ENCODE assay signal across 24 cellular contexts in the genomic region with DNA sequence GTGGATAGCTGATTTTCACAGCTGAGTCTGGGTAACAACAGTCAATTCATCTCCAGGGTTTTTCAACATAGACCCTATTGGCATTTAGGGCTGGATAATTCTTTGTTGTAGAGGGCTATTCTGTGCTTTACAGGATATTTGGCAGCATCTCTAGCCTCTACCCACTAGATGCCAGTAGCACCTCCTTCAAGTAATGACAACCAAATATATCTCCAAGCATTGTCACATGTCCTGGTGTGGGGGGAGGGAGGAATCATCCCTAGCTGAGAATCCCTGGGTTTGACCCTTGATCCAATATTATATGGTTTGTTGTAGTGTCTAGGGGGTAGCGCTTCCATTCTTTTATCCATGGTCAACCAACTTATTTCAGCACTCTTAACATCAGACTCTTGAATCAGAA.
DNase-seq lines count a peak whose midpoint lies in the region; ATAC-seq and TF ChIP-seq lines count a peak whose summit lies in the region.
"Had no signal": no experiment of that assay in that cellular context is flagged by ENCODE, and none has a peak within 500 bp of the region (broad histone marks: within the 10 kb centered on the region; RNA-seq: fewer than 3 reads in every experiment).

No MANE protein-coding gene starts in this region.

- H3K27ac Mint-ChIP-seq in activated naive CD8-positive, alpha-beta T cell treated with anti-CD3 and anti-CD28 coated beads, Interleukin-2, amount 50 U/mL, for 24 hours: no peak overlapping the region
- H3K27ac Mint-ChIP-seq: activated naive CD4-positive, alpha-beta T cell treated with anti-CD3 and anti-CD28 coated beads, Interleukin-2, amount 10 ng/mL, durations not matched to agents 7 days and 5 days; activated T-cell treated with anti-CD3 and anti-CD28 coated beads, Interleukin-2, amount 50 U/mL, for 72 hours; nephron progenitor cell had no signal

- no peak for ATAC-seq in activated naive CD8-positive, alpha-beta T cell treated with anti-CD3 and anti-CD28 coated beads, Interleukin-2, amount 50 U/mL, for 24 hours
- ATAC-seq in omental fat pad (ENCODE audit: low FRiP score): no peak
- ATAC-seq: activated T-cell treated with anti-CD3 and anti-CD28 coated beads, Interleukin-2, amount 50 U/mL, for 72 hours had no signal

- peaks cover 0 to 9% of the 10 kb centered on the region in 2 donors for H3K4me1 ChIP-seq in neuronal stem cell (ENCODE audit: control insufficient read depth in 2 of 2, insufficient read depth in 1 of 2, low read depth in 1 of 2, low read length in 2 of 2)
- H3K4me1 ChIP-seq: vagina had no signal

- H3K27ac ChIP-seq in brain microvascular endothelial cell: no peak overlapping the region
- no peak overlapping the region for H3K27ac ChIP-seq in neuronal stem cell (replicated peaks; ENCODE audit: low read length)
- H3K27ac ChIP-seq: dorsolateral prefrontal cortex, epithelial cell of prostate, vagina had no signal

- H3K4ac ChIP-seq in neuronal stem cell (ENCODE audit: low read length): no peak overlapping the region

- in situ Hi-C loops in brain microvascular endothelial cell (cut with HindIII; ENCODE audit: low pct_ligation_motif_present, low sequenced_read_pairs) (no loop called here), KBM-7 (cut with MboI; ENCODE audit: low pct_unique_long_range_greater_than_20kb, low sequenced_read_pairs) (no loop called here)

- no peaks in the 10 kb centered on the region for H3K9me3 Mint-ChIP-seq in activated naive CD8-positive, alpha-beta T cell treated with anti-CD3 and anti-CD28 coated beads, Interleukin-2, amount 50 U/mL, for 24 hours
- H3K9me3 Mint-ChIP-seq: activated naive CD4-positive, alpha-beta T cell treated with anti-CD3 and anti-CD28 coated beads, Interleukin-2, amount 10 ng/mL, durations not matched to agents 7 days and 5 days; activated T-cell treated with anti-CD3 and anti-CD28 coated beads, Interleukin-2, amount 50 U/mL, for 72 hours; central memory CD8-positive, alpha-beta T cell; nephron progenitor cell had no signal

- H3K4me2 ChIP-seq in neuronal stem cell (ENCODE audit: insufficient read depth, low read length, poor library complexity, severe bottlenecking): no peak overlapping the region

- H3K23ac ChIP-seq in neuronal stem cell (ENCODE audit: low read depth, low read length, poor library complexity): no peak overlapping the region

- H2BK15ac ChIP-seq in neuronal stem cell (ENCODE audit: low read length): no peak overlapping the region

- H3K79me1 ChIP-seq in neuronal stem cell (ENCODE audit: low read depth, low read length): no peaks in the 10 kb centered on the region

- no peaks in the 10 kb centered on the region for H3K36me3 Mint-ChIP-seq in activated naive CD8-positive, alpha-beta T cell treated with anti-CD3 and anti-CD28 coated beads, Interleukin-2, amount 50 U/mL, for 24 hours (ENCODE audit: low read depth)
- H3K36me3 Mint-ChIP-seq: activated naive CD4-positive, alpha-beta T cell treated with anti-CD3 and anti-CD28 coated beads, Interleukin-2, amount 10 ng/mL, durations not matched to agents 7 days and 5 days had no signal

- H2AFZ ChIP-seq in neuronal stem cell (ENCODE audit: low read length): no peak overlapping the region

- H3K14ac ChIP-seq in neuronal stem cell (ENCODE audit: low read length): no peak overlapping the region

- H3K4me3 Mint-ChIP-seq in activated naive CD8-positive, alpha-beta T cell treated with anti-CD3 and anti-CD28 coated beads, Interleukin-2, amount 50 U/mL, for 24 hours: no peak overlapping the region
- H3K4me3 Mint-ChIP-seq: activated naive CD4-positive, alpha-beta T cell treated with anti-CD3 and anti-CD28 coated beads, Interleukin-2, amount 10 ng/mL, durations not matched to agents 7 days and 5 days; activated T-cell treated with anti-CD3 and anti-CD28 coated beads, Interleukin-2, amount 50 U/mL, for 72 hours; central memory CD8-positive, alpha-beta T cell; nephron progenitor cell had no signal

- H3K36me3 ChIP-seq in brain microvascular endothelial cell (replicated peaks): no peaks in the 10 kb centered on the region
- H3K36me3 ChIP-seq in neuronal stem cell (replicated peaks in 1 of 2; ENCODE audit: control insufficient read depth in 2 of 2, insufficient read depth in 2 of 2, low read length in 2 of 2): no peaks in the 10 kb centered on the region
- H3K36me3 ChIP-seq: vagina had no signal

- no peak overlapping the region for H2BK5ac ChIP-seq in neuronal stem cell (ENCODE audit: low read length)

- H3K4me1 Mint-ChIP-seq in activated naive CD8-positive, alpha-beta T cell treated with anti-CD3 and anti-CD28 coated beads, Interleukin-2, amount 50 U/mL, for 24 hours: no peaks in the 10 kb centered on the region
- H3K4me1 Mint-ChIP-seq: activated naive CD4-positive, alpha-beta T cell treated with anti-CD3 and anti-CD28 coated beads, Interleukin-2, amount 10 ng/mL, durations not matched to agents 7 days and 5 days; central memory CD8-positive, alpha-beta T cell had no signal

- H2BK12ac ChIP-seq in neuronal stem cell (ENCODE audit: low read length): no peak overlapping the region

- H2BK120ac ChIP-seq in neuronal stem cell (ENCODE audit: low read depth, low read length): no peak overlapping the region

- H3K4me3 ChIP-seq in brain microvascular endothelial cell (ENCODE audit: low read depth, low read length) (no peak overlapping the region), neuronal stem cell (ENCODE audit: low read length in 2 of 2) (no peak overlapping the region)
- H3K4me3 ChIP-seq: dorsolateral prefrontal cortex, vagina had no signal

- H3K9me3 ChIP-seq in neuronal stem cell (replicated peaks in 1 of 2; ENCODE audit: control insufficient read depth in 2 of 2, insufficient read depth in 1 of 2, low read depth in 1 of 2, low read length in 2 of 2): no peaks in the 10 kb centered on the region
- H3K9me3 ChIP-seq: vagina had no signal

- no peaks in the 10 kb centered on the region for H3K27me3 Mint-ChIP-seq in activated naive CD8-positive, alpha-beta T cell treated with anti-CD3 and anti-CD28 coated beads, Interleukin-2, amount 50 U/mL, for 24 hours
- H3K27me3 Mint-ChIP-seq: activated naive CD4-positive, alpha-beta T cell treated with anti-CD3 and anti-CD28 coated beads, Interleukin-2, amount 10 ng/mL, durations not matched to agents 7 days and 5 days; central memory CD8-positive, alpha-beta T cell had no signal

- H4K8ac ChIP-seq in neuronal stem cell (ENCODE audit: low read depth, low read length): no peak overlapping the region

- DNase-seq in DMS53 treated with DMSO at 0.1 percent for 48 hours (lab: John Stamatoyannopoulos, UW; ENCODE audit: unreplicated experiment) (peak; percentile 34), NCI-H187 (lab: John Stamatoyannopoulos, UW) (peak; percentile 35 to 40), brain microvascular endothelial cell (no peak), neuronal stem cell (ENCODE audit: low spot score) (no peak), KBM-7 (no peak), omental fat pad (ENCODE audit: low spot score) (no peak)
- DNase-seq in activated naive CD8-positive, alpha-beta T cell treated with anti-CD3 and anti-CD28 coated beads, Interleukin-2, amount 50 U/mL, for 24 hours: no peak
- DNase-seq: activated CD4-positive, alpha-beta T cell treated with anti-CD3 and anti-CD28 coated beads for 4 hours; activated naive CD4-positive, alpha-beta T cell treated with anti-CD3 and anti-CD28 coated beads, Interleukin-2, amount 10 ng/mL, durations not matched to agents 7 days and 5 days; activated T-cell treated with anti-CD3 and anti-CD28 coated beads, Interleukin-2, amount 50 U/mL, for 72 hours; anterior cingulate cortex; dorsolateral prefrontal cortex; foreskin fibroblast; hippocampal formation; Kasumi-1; NCI-H1092 treated with DMSO at 0.1 percent for 48 hours; NCI-H2107; NCI-H526 treated with DMSO at 0.1 percent for 48 hours; nephron progenitor cell; SHP77 treated with DMSO at 0.1 percent for 48 hours; T-helper 1 cell had no signal

- H4K91ac ChIP-seq in neuronal stem cell (ENCODE audit: low read depth, low read length, poor library complexity): no peak overlapping the region

- WGBS in neuronal stem cell (ENCODE audit: extremely low coverage in 2 of 2, insufficient read length in 2 of 2, insufficient replicate concordance in 1 of 2), 2 donors: no CpG with 5 or more reads among the region's 1 CpG

- H3K9ac ChIP-seq in neuronal stem cell (ENCODE audit: low read depth, low read length, poor library complexity): peak overlapping the region; percentile 7

- no peak overlapping the region for H2AK5ac ChIP-seq in neuronal stem cell (ENCODE audit: low read depth, low read length)

- no peak overlapping the region for H3K18ac ChIP-seq in neuronal stem cell (ENCODE audit: low read length)

- H3K27me3 ChIP-seq in brain microvascular endothelial cell (replicated peaks) (no peaks in the 10 kb centered on the region), neuronal stem cell (ENCODE audit: control insufficient read depth in 3 of 3, insufficient read depth in 3 of 3, low read depth in 1 of 3, low read length in 3 of 3) (no peaks in the 10 kb centered on the region)
- H3K27me3 ChIP-seq: dorsolateral prefrontal cortex, vagina had no signal

- TF ChIP-seq CTCF in brain microvascular endothelial cell (IDR thresholded peaks at IDR 0.05; ENCODE audit: low read depth, low read length, missing control alignments) (peak; percentile 7), omental fat pad (IDR thresholded peaks at IDR 0.05) (no peak)

Comparison
In these comparisons a context has a peak if more than half of its experiments do, and no peak if none do; other contexts are left out.
1. DNase-seq: peak in DMS53 treated with DMSO at 0.1 percent for 48 hours (single experiment) and NCI-H187 (2 of 2); none in brain microvascular endothelial cell (single experiment), neuronal stem cell (single experiment), activated naive CD8-positive, alpha-beta T cell treated with anti-CD3 and anti-CD28 coated beads, Interleukin-2, amount 50 U/mL, for 24 hours (single experiment), KBM-7 (single experiment) and omental fat pad (single experiment).